7 cellular contexts compared by ENCODE assay signal in genomic region chr15:65611888-65612615, GRCh38. TPM values are rescaled to one million over a fixed set of nuclear protein-coding genes. Genes with fewer than 3 reads are reported as not detected.
DNase-seq lines count a peak whose midpoint lies in the region; ATAC-seq and TF ChIP-seq lines count a peak whose summit lies in the region.

No MANE protein-coding gene starts in this region.

- peak overlapping the region; percentile 96 for H3K9ac ChIP-seq in HCT116 (ENCODE audit: low read length)

- DNase-seq in HCT116 (ENCODE audit: low read depth, low spot score) (no peak), WTC11 (ENCODE audit: low spot score) (no peak), iPS DF 6.9 (ENCODE audit: low read depth, low spot score) (no peak), RKO (ENCODE audit: low spot score) (no peak), NCI-H510A (lab: John Stamatoyannopoulos, UW) (no peak)
- DNase-seq in stimulated activated naive B cell treated with anti-CD40 and anti-IgM and Interleukin-4, amounts not matched to agents 10 μg/mL and 1 μg/mL and 100 μg/mL, for 72 hours: no peak

- H3K4me1 ChIP-seq in HCT116 (ENCODE audit: control insufficient read depth in 1 of 2, insufficient read depth in 2 of 2, low read length in 2 of 2): peaks cover 15 to 19% of the 10 kb centered on the region in 2 experiments
- H3K4me1 ChIP-seq in iPS DF 6.9 (ENCODE audit: control insufficient read depth, insufficient read depth, low read length): peaks cover 4% of the 10 kb centered on the region; the same call in 1 of the 2 replicates

- H3K9me3 Mint-ChIP-seq in WTC11: peaks cover 9% of the 10 kb centered on the region
- no peaks in the 10 kb centered on the region for H3K9me3 Mint-ChIP-seq in stimulated activated naive B cell treated with anti-CD40 and anti-IgM and Interleukin-4, amounts not matched to agents 10 μg/mL and 1 μg/mL and 100 μg/mL, for 72 hours

- TF ChIP-seq CTCF in HCT116 (IDR thresholded peaks at IDR 0.05 in 2 of 3, conservative IDR thresholded peaks at IDR 0.05 in 1 of 3; ENCODE audit: borderline replicate concordance in 1 of 3, insufficient read depth in 1 of 3, low read depth in 2 of 3, low read length in 2 of 3) (no peak), WTC11 (IDR thresholded peaks at IDR 0.05) (no peak)

- TF ChIP-seq POLR2A in HCT116 (IDR thresholded peaks at IDR 0.05; ENCODE audit: borderline replicate concordance, extremely low read depth, insufficient read depth, insufficient read length): no peak

- intact Hi-C loops in HCT116 (cut with micrococcal nuclease): loop anchor here (5.0 kb wide), 1 partner anchor 290 kb away; no protein-coding TSS in a partner anchor

- H3K27me3 ChIP-seq in HCT116 (ENCODE audit: insufficient read depth, low read length) (no peaks in the 10 kb centered on the region), iPS DF 6.9 (ENCODE audit: control insufficient read depth, insufficient read depth, low read length) (no peaks in the 10 kb centered on the region)

- H3K27ac Mint-ChIP-seq in WTC11: peak overlapping the region; percentile 99
- H3K27ac Mint-ChIP-seq in stimulated activated naive B cell treated with anti-CD40 and anti-IgM and Interleukin-4, amounts not matched to agents 10 μg/mL and 1 μg/mL and 100 μg/mL, for 72 hours: peak overlapping the region; percentile 96

- BruUV-seq in HCT116 (replicated peaks; lab: Mats Ljungman, UMichigan): no TSS peak

- H3K27ac ChIP-seq in HCT116 (ENCODE audit: low read depth, low read length): peak overlapping the region; percentile 82
- no peak overlapping the region for H3K27ac ChIP-seq in iPS DF 6.9 (ENCODE audit: low read length)

- CTCF ChIA-PET in HCT116 (lab: Charles Lee): no interaction called here
- CTCF ChIA-PET in WTC11 (lab: Charles Lee): interaction anchor here (1.2 to 3.2 kb wide), 7 partner anchors 16 to 258 kb away, joined by 3 to 27 read pairs (median 15); partner anchors contain the start of genes HACD3 and RAB11A

- H3K4me3 Mint-ChIP-seq in WTC11: peak overlapping the region; percentile 92
- peak overlapping the region; percentile 90 to 95 for H3K4me3 Mint-ChIP-seq in stimulated activated naive B cell treated with anti-CD40 and anti-IgM and Interleukin-4, amounts not matched to agents 10 μg/mL and 1 μg/mL and 100 μg/mL, for 72 hours

- no peak for TF ChIP-seq RAD21 in HCT116 (IDR thresholded peaks at IDR 0.05; ENCODE audit: low read depth)

- H3K4me3 ChIP-seq in HCT116 (replicated peaks in 1 of 2; ENCODE audit: low read depth in 1 of 2, low read length in 2 of 2) (peak overlapping the region; percentile 72 to 91), iPS DF 6.9 (ENCODE audit: low read length) (peak overlapping the region; percentile 51; the same call in 1 of the 2 replicates)

- H2AFZ ChIP-seq in HCT116 (ENCODE audit: low read depth, low read length, poor library complexity, severe bottlenecking): no peak overlapping the region

- peaks cover 38% of the 10 kb centered on the region for H3K79me2 ChIP-seq in HCT116 (ENCODE audit: insufficient read depth, low read length)

- 0 out of 2 replicates have a peak, but pooled peaks cover 1% of the 10 kb centered on the region for H3K36me3 Mint-ChIP-seq in WTC11
- H3K36me3 Mint-ChIP-seq in stimulated activated naive B cell treated with anti-CD40 and anti-IgM and Interleukin-4, amounts not matched to agents 10 μg/mL and 1 μg/mL and 100 μg/mL, for 72 hours: peaks cover 0 to 3% of the 10 kb centered on the region in 2 donors

- no peaks in the 10 kb centered on the region for H3K9me3 ChIP-seq in HCT116 (ENCODE audit: control insufficient read depth in 1 of 2, insufficient read depth in 1 of 2, low read depth in 1 of 2, low read length in 2 of 2)
- H3K9me3 ChIP-seq in iPS DF 6.9 (ENCODE audit: control insufficient read depth, insufficient read depth, low read length): no peaks in the 10 kb centered on the region

- RAD21 ChIA-PET in HCT116 (lab: Charles Lee; ENCODE audit: low non-redundant PET in 1 of 2, low total read pairs in 2 of 2, uncharacterized antibody in 2 of 2, unreplicated experiment in 2 of 2): interaction anchor here in 1 of 2 experiments (0.6 kb wide), 1 partner anchor 64 kb away, joined by 4 read pairs; no protein-coding TSS in a partner anchor

- H4K20me1 ChIP-seq in HCT116 (ENCODE audit: insufficient read depth): no peaks in the 10 kb centered on the region

- POLR2A ChIA-PET in HCT116 (lab: Charles Lee): interaction anchor here (1.6 kb wide), 1 partner anchor 221 kb away, joined by 7 read pairs; no protein-coding TSS in a partner anchor
- POLR2A ChIA-PET in WTC11 (lab: Charles Lee): interaction anchor here (0.8 kb wide), 1 partner anchor 235 kb away, joined by 3 read pairs; no protein-coding TSS in a partner anchor

- no peaks in the 10 kb centered on the region; a peak in 1 of 4 replicates for H3K36me3 ChIP-seq in HCT116 (ENCODE audit: control insufficient read depth in 1 of 2, insufficient read depth in 2 of 2, low read length in 2 of 2)
- no peaks in the 10 kb centered on the region; the same call in 1 of the 2 replicates for H3K36me3 ChIP-seq in iPS DF 6.9 (ENCODE audit: control insufficient read depth, insufficient read depth, low read length)

- H3K4me2 ChIP-seq in HCT116 (ENCODE audit: low read length): peak overlapping the region; percentile 76

- H3K4me1 Mint-ChIP-seq in WTC11: peaks cover 21% of the 10 kb centered on the region
- H3K4me1 Mint-ChIP-seq in stimulated activated naive B cell treated with anti-CD40 and anti-IgM and Interleukin-4, amounts not matched to agents 10 μg/mL and 1 μg/mL and 100 μg/mL, for 72 hours: peaks cover 18 to 40% of the 10 kb centered on the region in 2 donors

- H3K9me2 ChIP-seq in HCT116 (ENCODE audit: insufficient read depth): no peaks in the 10 kb centered on the region

- WGBS in iPS DF 6.9 (ENCODE audit: insufficient coverage, insufficient read length): no CpG with 5 or more reads among the region's 5 CpGs

- no peak for ATAC-seq in HCT116
- ATAC-seq in WTC11: no peak
- no peak for ATAC-seq in stimulated activated naive B cell treated with anti-CD40 and anti-IgM and Interleukin-4, amounts not matched to agents 10 μg/mL and 1 μg/mL and 100 μg/mL, for 72 hours (replicated peaks)
- ATAC-seq in GM21529 (IDR thresholded peaks at IDR 0.05; ENCODE audit: unreplicated experiment): no peak

- no peaks in the 10 kb centered on the region for H3K27me3 Mint-ChIP-seq in WTC11 (ENCODE audit: low read depth)
- H3K27me3 Mint-ChIP-seq in stimulated activated naive B cell treated with anti-CD40 and anti-IgM and Interleukin-4, amounts not matched to agents 10 μg/mL and 1 μg/mL and 100 μg/mL, for 72 hours: no peaks in the 10 kb centered on the region

TF ChIP-seq in HCT116, 20 proteins besides CTCF, POLR2A, EP300 and RAD21 (continues in another document):
- no peak for TF ChIP-seq EZH2phosphoT487 (IDR thresholded peaks at IDR 0.05; ENCODE audit: borderline replicate concordance)
- TF ChIP-seq, protein P1, sequence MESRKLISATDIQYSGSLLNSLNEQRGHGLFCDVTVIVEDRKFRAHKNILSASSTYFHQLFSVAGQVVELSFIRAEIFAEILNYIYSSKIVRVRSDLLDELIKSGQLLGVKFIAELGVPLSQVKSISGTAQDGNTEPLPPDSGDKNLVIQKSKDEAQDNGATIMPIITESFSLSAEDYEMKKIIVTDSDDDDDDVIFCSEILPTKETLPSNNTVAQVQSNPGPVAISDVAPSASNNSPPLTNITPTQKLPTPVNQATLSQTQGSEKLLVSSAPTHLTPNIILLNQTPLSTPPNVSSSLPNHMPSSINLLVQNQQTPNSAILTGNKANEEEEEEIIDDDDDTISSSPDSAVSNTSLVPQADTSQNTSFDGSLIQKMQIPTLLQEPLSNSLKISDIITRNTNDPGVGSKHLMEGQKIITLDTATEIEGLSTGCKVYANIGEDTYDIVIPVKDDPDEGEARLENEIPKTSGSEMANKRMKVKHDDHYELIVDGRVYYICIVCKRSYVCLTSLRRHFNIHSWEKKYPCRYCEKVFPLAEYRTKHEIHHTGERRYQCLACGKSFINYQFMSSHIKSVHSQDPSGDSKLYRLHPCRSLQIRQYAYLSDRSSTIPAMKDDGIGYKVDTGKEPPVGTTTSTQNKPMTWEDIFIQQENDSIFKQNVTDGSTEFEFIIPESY (IDR thresholded peaks at IDR 0.05; ENCODE audit: extremely low read depth, insufficient replicate concordance, low read length): no peak

TF ChIP-seq in WTC11, 78 proteins besides CTCF, POLR2A, EP300 and RAD21 (continues in another document):
- no peak for TF ChIP-seq ZBTB21 (CRISPR knock-in tag; IDR thresholded peaks at IDR 0.05; ENCODE audit: borderline replicate concordance)
- no peak for TF ChIP-seq GABPB1 (CRISPR knock-in tag; IDR thresholded peaks at IDR 0.05)
- TF ChIP-seq ARID4B (CRISPR knock-in tag; IDR thresholded peaks at IDR 0.05; ENCODE audit: borderline replicate concordance): no peak

RNA-seq across cellular contexts. Expression of gene INTS14, which starts 1.1 kb away (rescaled TPM):
- total RNA-seq in HCT116 (2021; ENCODE audit: unreplicated experiment): 50.1 TPM
- 38.1 and 42.0 TPM in 2 replicates for polyA plus RNA-seq in HCT116 (2012)
- 28.3 to 31.9 TPM (median 30.7 TPM) in 3 replicates for total RNA-seq in WTC11 (2021)

RNA-seq across cellular contexts. Expression of gene SLC24A1, which starts 9.7 kb away (rescaled TPM):
- total RNA-seq in HCT116 (2021; ENCODE audit: unreplicated experiment) (15.9 TPM), WTC11 (2021) (7.0 to 10.7 TPM (median 10.3 TPM) in 3 replicates)
- 8.4 and 9.7 TPM in 2 replicates for polyA plus RNA-seq in HCT116 (2012)
